ENCODE assay signal across 20 cellular contexts in genomic region chr4:16116493-16116990, GRCh38. TPM values are rescaled to one million over a fixed set of nuclear protein-coding genes. Genes with fewer than 3 reads are reported as not detected.
A peak's percentile ranks its signal among the peaks of the same experiment; 100 is the strongest.
DNase-seq lines count a peak whose midpoint lies in the region; TF ChIP-seq lines count a peak whose summit lies in the region.
"Had no signal": no experiment of that assay in that cellular context is flagged by ENCODE, and none has a peak within 500 bp of the region (broad histone marks: within the 10 kb centered on the region; RNA-seq: fewer than 3 reads in every experiment).

No MANE protein-coding gene starts in this region.

- H4K91ac ChIP-seq in neuronal stem cell (ENCODE audit: low read depth, low read length, poor library complexity): no peak overlapping the region

- H2BK15ac ChIP-seq in neuronal stem cell (ENCODE audit: low read length): no peak overlapping the region

- no peak overlapping the region for H4K8ac ChIP-seq in neuronal stem cell (ENCODE audit: low read depth, low read length)

- H3K27me3 ChIP-seq in neuronal stem cell (ENCODE audit: control insufficient read depth in 3 of 3, insufficient read depth in 3 of 3, low read depth in 1 of 3, low read length in 3 of 3): peaks cover 0 to 15% (median 0%) of the 10 kb centered on the region in 3 experiments
- H3K27me3 ChIP-seq in brain microvascular endothelial cell (replicated peaks): no peaks in the 10 kb centered on the region

- H3K36me3 ChIP-seq in neuronal stem cell (replicated peaks in 1 of 2; ENCODE audit: control insufficient read depth in 2 of 2, insufficient read depth in 2 of 2, low read length in 2 of 2) (no peaks in the 10 kb centered on the region), brain microvascular endothelial cell (replicated peaks) (no peaks in the 10 kb centered on the region)
- H3K36me3 ChIP-seq: thoracic aorta had no signal

- WGBS in neuronal stem cell (ENCODE audit: extremely low coverage in 2 of 2, insufficient read length in 2 of 2, insufficient replicate concordance in 1 of 2), 2 donors: no CpG with 5 or more reads among the region's 3 CpGs

- H3K79me1 ChIP-seq in neuronal stem cell (ENCODE audit: low read depth, low read length): no peaks in the 10 kb centered on the region

- H2AK5ac ChIP-seq in neuronal stem cell (ENCODE audit: low read depth, low read length): peak overlapping the region; percentile 27

- H3K4ac ChIP-seq in neuronal stem cell (ENCODE audit: low read length): no peak overlapping the region

- in situ Hi-C loops in brain microvascular endothelial cell (cut with HindIII; ENCODE audit: low pct_ligation_motif_present, low sequenced_read_pairs): no loop called here

- DNase-seq in NCI-H2029 (lab: John Stamatoyannopoulos, UW): peak; percentile 29
- no peak for DNase-seq in NCI-H2029 treated with DMSO at 0.1 percent for 48 hours (lab: John Stamatoyannopoulos, UW)
- DNase-seq in COR-L47 (lab: John Stamatoyannopoulos, UW): peak; percentile 65
- DNase-seq in NCI-H345 (lab: John Stamatoyannopoulos, UW): peak; percentile 53
- DNase-seq in neuronal stem cell (ENCODE audit: low spot score): no peak
- DNase-seq in SIG-M5 (lab: John Stamatoyannopoulos, UW): no peak
- no peak for DNase-seq in brain microvascular endothelial cell
- DNase-seq in central memory CD4-positive, alpha-beta T cell: no peak
- DNase-seq: activated CD4-positive, alpha-beta T cell treated with anti-CD3 and anti-CD28 coated beads, Interleukin-2, amount 50 U/mL, for 1 hour; activated naive CD8-positive, alpha-beta T cell treated with anti-CD3 and anti-CD28 coated beads for 36 hours; Caco-2; effector CD4-positive, alpha-beta T cell; GM23248; kidney; mammary epithelial cell; MV-4-11; nucleus accumbens; stimulated activated CD4-positive, alpha-beta T cell treated with anti-CD3 and anti-CD28 coated beads, Interleukin-4, amount 100 ng/mL, for 24 hours; stimulated activated naive CD4-positive, alpha-beta T cell treated with Interleukin-2 at 50 U/mL for 16 hours had no signal

- peaks cover 0 to 1% of the 10 kb centered on the region in 2 donors for H3K4me1 ChIP-seq in neuronal stem cell (ENCODE audit: control insufficient read depth in 2 of 2, insufficient read depth in 1 of 2, low read depth in 1 of 2, low read length in 2 of 2)

- H3K9ac ChIP-seq in neuronal stem cell (ENCODE audit: low read depth, low read length, poor library complexity): no peak overlapping the region
- H3K9ac ChIP-seq: GM23248 had no signal

- H3K27ac ChIP-seq in neuronal stem cell (replicated peaks; ENCODE audit: low read length) (no peak overlapping the region), brain microvascular endothelial cell (no peak overlapping the region)
- H3K27ac ChIP-seq: GM23248, thoracic aorta had no signal

- no peak overlapping the region for H2AFZ ChIP-seq in neuronal stem cell (ENCODE audit: low read length)
- H2AFZ ChIP-seq: GM23248 had no signal

- H3K23ac ChIP-seq in neuronal stem cell (ENCODE audit: low read depth, low read length, poor library complexity): no peak overlapping the region

- H3K4me2 ChIP-seq in neuronal stem cell (ENCODE audit: insufficient read depth, low read length, poor library complexity, severe bottlenecking): no peak overlapping the region

- H3K4me3 ChIP-seq in neuronal stem cell (ENCODE audit: low read length in 2 of 2) (no peak overlapping the region), brain microvascular endothelial cell (ENCODE audit: low read depth, low read length) (no peak overlapping the region)
- H3K4me3 ChIP-seq: GM23248, thoracic aorta had no signal

- no peak overlapping the region for H2BK12ac ChIP-seq in neuronal stem cell (ENCODE audit: low read length)

- no peak overlapping the region for H3K14ac ChIP-seq in neuronal stem cell (ENCODE audit: low read length)

- no peak overlapping the region for H3K18ac ChIP-seq in neuronal stem cell (ENCODE audit: low read length)

- no peak overlapping the region for H2BK120ac ChIP-seq in neuronal stem cell (ENCODE audit: low read depth, low read length)

- no peak overlapping the region for H2BK5ac ChIP-seq in neuronal stem cell (ENCODE audit: low read length)

- TF ChIP-seq CTCF in brain microvascular endothelial cell (IDR thresholded peaks at IDR 0.05; ENCODE audit: low read depth, low read length, missing control alignments): no peak

- no peaks in the 10 kb centered on the region for H3K9me3 ChIP-seq in neuronal stem cell (replicated peaks in 1 of 2; ENCODE audit: control insufficient read depth in 2 of 2, insufficient read depth in 1 of 2, low read depth in 1 of 2, low read length in 2 of 2)
- H3K9me3 ChIP-seq: Caco-2, thoracic aorta had no signal

RNA-seq across cellular contexts. Expression of gene PROM1, which starts 32.7 kb away (rescaled TPM):
- 37.3 TPM for polyA plus RNA-seq in neuronal stem cell (2013, experiment 1 of 2)
- polyA plus RNA-seq in neuronal stem cell (2013, experiment 2 of 2): 35.7 TPM
- polyA plus RNA-seq: GM23248 had no signal

Comparison
In these comparisons a context has a peak if more than half of its experiments do, and no peak if none do; other contexts are left out.
1. DNase-seq: peak in NCI-H2029 (single experiment), COR-L47 (single experiment) and NCI-H345 (single experiment); none in NCI-H2029 treated with DMSO at 0.1 percent for 48 hours (single experiment), neuronal stem cell (single experiment), SIG-M5 (single experiment), brain microvascular endothelial cell (single experiment) and central memory CD4-positive, alpha-beta T cell (single experiment).